In genomic region chrX:48927125-48927524, GRCh38 we compare ENCODE assay signal across 12 cellular contexts.
"Had no signal": no experiment of that assay in that cellular context is flagged by ENCODE, and none has a peak within 500 bp of the region (broad histone marks: within the 10 kb centered on the region; RNA-seq: fewer than 3 reads in every experiment).

No MANE protein-coding gene starts in this region.

- H3K27ac ChIP-seq: epithelial cell of prostate, gastrocnemius medialis, right atrium auricular region, skin epidermis had no signal

- H3K4me3 Mint-ChIP-seq: activated CD4-positive, alpha-beta memory T cell treated with anti-CD3 and anti-CD28 coated beads, Interleukin-2, amount 10 ng/mL, durations not matched to agents 7 days and 5 days; T-helper 1 cell treated with Interleukin-12 subunit alpha and Interleukin-12 subunit beta and Interleukin-4 antibody, amounts not matched to agents 30 μg/mL and 1 μg/mL, for 36 hours had no signal

- H3K27me3 ChIP-seq: gastrocnemius medialis, right atrium auricular region had no signal

- DNase-seq: activated CD4-positive, alpha-beta memory T cell treated with anti-CD3 and anti-CD28 coated beads, Interleukin-2, amount 10 ng/mL, durations not matched to agents 7 days and 5 days; activated CD8-positive, alpha-beta memory T cell treated with anti-CD3 and anti-CD28 coated beads, Interleukin-2, amount 50 U/mL, for 48 hours; activated naive CD4-positive, alpha-beta T cell treated with Interleukin-2 at 50 U/mL for 16 hours; gastrocnemius medialis; left cardiac atrium; naive B cell; nucleus accumbens had no signal

- H3K4me3 ChIP-seq: gastrocnemius medialis, lung, right atrium auricular region, skin epidermis had no signal

- H3K27me3 Mint-ChIP-seq: activated CD4-positive, alpha-beta memory T cell treated with anti-CD3 and anti-CD28 coated beads, Interleukin-2, amount 10 ng/mL, durations not matched to agents 7 days and 5 days; naive B cell had no signal

- H3K4me1 ChIP-seq: gastrocnemius medialis, right atrium auricular region had no signal

- H3K9me3 Mint-ChIP-seq: activated CD4-positive, alpha-beta memory T cell treated with anti-CD3 and anti-CD28 coated beads, Interleukin-2, amount 10 ng/mL, durations not matched to agents 7 days and 5 days; T-helper 1 cell treated with Interleukin-12 subunit alpha and Interleukin-12 subunit beta and Interleukin-4 antibody, amounts not matched to agents 30 μg/mL and 1 μg/mL, for 36 hours had no signal

- H3K9me3 ChIP-seq: gastrocnemius medialis, right atrium auricular region had no signal

- ATAC-seq: gastrocnemius medialis, left cardiac atrium had no signal

- H3K27ac Mint-ChIP-seq: activated CD4-positive, alpha-beta memory T cell treated with anti-CD3 and anti-CD28 coated beads, Interleukin-2, amount 10 ng/mL, durations not matched to agents 7 days and 5 days; T-helper 1 cell treated with Interleukin-12 subunit alpha and Interleukin-12 subunit beta and Interleukin-4 antibody, amounts not matched to agents 30 μg/mL and 1 μg/mL, for 36 hours had no signal
